In the genomic region with DNA sequence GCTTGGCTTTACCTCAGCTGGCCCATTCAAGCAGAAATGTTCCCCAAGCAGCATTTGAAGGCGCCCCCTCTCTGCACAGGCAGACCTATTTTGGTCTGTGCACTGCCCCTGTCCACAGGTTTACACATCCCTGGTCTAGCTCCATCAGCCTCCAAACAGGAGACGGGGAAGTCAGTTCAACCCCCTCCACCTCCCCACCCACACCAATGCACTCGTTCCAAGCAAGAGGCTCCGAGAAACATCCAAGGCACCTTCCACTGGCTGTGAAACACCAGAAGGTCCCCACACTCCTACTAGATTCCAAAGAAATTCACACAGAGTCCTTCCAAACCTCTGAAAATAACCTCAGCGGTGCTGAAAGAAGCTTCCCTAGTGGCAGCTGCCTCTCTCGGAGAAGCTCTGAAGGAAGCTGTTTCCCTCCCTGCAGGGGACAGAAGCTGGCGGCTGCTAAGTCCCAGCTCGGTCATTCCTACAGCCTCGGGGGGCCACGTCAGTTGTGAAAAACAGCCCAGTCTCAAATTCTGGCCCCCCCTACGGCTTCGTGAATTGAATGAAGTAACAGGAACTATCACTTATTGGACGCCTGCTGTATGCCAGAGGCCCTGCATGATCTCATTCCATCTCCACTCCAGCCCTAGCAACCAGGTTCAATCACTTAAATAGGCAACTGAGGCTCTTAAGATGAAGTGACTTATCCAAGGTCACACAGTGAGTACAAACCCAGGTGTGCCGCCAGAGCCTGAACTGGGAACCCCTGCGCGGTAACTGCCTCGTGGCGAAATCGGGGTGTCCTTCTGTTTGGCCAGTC, we compare ENCODE assay signal across 8 cellular contexts. TPM values are rescaled to one million over a fixed set of nuclear protein-coding genes. Genes with fewer than 3 reads are reported as not detected.
DNase-seq lines count a peak whose midpoint lies in the region; ATAC-seq and TF ChIP-seq lines count a peak whose summit lies in the region.

No MANE protein-coding gene starts in this region.

- H3K4me1 ChIP-seq in mononuclear cell (ENCODE audit: insufficient read depth, low read length) (peaks cover 35% of the 10 kb centered on the region), aorta (ENCODE audit: control insufficient read depth in 1 of 2, insufficient read depth in 2 of 2, low read length in 2 of 2) (peaks cover 0 to 2% of the 10 kb centered on the region in 2 donors)

- peak overlapping the region; percentile 95 for H3K4me3 Mint-ChIP-seq in chondrocyte (ENCODE audit: unreplicated experiment)

- H3K9me3 Mint-ChIP-seq in chondrocyte (ENCODE audit: low read depth), result no peaks in the 10 kb centered on the region

- H3K36me3 ChIP-seq in aorta (ENCODE audit: control insufficient read depth in 1 of 2, insufficient read depth in 2 of 2, low read length in 1 of 2), result no peaks in the 10 kb centered on the region

- H3K4me3 ChIP-seq in NB4 (ENCODE audit: low read depth, low read length) (peak overlapping the region; percentile 96), mononuclear cell (ENCODE audit: low read length) (peak overlapping the region; percentile 86), aorta (ENCODE audit: low read length in 2 of 2) (peak overlapping the region; percentile 77 to 87)

- ATAC-seq in aorta (ENCODE audit: low FRiP score), result no peak

- H3K27ac Mint-ChIP-seq in chondrocyte (ENCODE audit: unreplicated experiment), result peak overlapping the region; percentile 94

- no peaks in the 10 kb centered on the region for H3K36me3 Mint-ChIP-seq in chondrocyte (ENCODE audit: low read depth)

- H3K4me1 Mint-ChIP-seq in chondrocyte (ENCODE audit: low read depth), result peaks cover 35% of the 10 kb centered on the region

- peak overlapping the region in 1 of 2 donors; percentile 75 for H3K27ac ChIP-seq in aorta (ENCODE audit: low read depth in 1 of 2, low read length in 2 of 2)

- TF ChIP-seq CTCF in NB4 (IDR thresholded peaks at IDR 0.05; ENCODE audit: low read depth, low read length) (no peak), chondrocyte (IDR thresholded peaks at IDR 0.05) (peak; percentile 24)

- H3K27me3 Mint-ChIP-seq in chondrocyte (ENCODE audit: low read depth), result no peaks in the 10 kb centered on the region

- H3K9me3 ChIP-seq in mononuclear cell (ENCODE audit: low read depth, low read length), result no peaks in the 10 kb centered on the region
- no peaks in the 10 kb centered on the region for H3K9me3 ChIP-seq in aorta (ENCODE audit: control insufficient read depth, low read length)

- TF ChIP-seq POLR2A in NB4 (IDR thresholded peaks at IDR 0.05; ENCODE audit: extremely low read depth, insufficient read length), result no peak

- 1% methylated on average over 19 of the region's 19 CpGs for WGBS in aorta, 2 donors

- intact Hi-C loops in aorta (cut with DNase I), result no loop called here

- H3K27me3 ChIP-seq in mononuclear cell (ENCODE audit: insufficient read depth, low read length), result no peaks in the 10 kb centered on the region
- H3K27me3 ChIP-seq in aorta (ENCODE audit: control insufficient read depth in 1 of 2, insufficient read depth in 2 of 2, low read length in 1 of 2), result no peaks in the 10 kb centered on the region

- peak; percentile 70 for DNase-seq in activated CD8-positive, alpha-beta memory T cell treated with anti-CD3 and anti-CD28 coated beads for 24 hours
- DNase-seq in activated CD8-positive, alpha-beta memory T cell treated with anti-CD3 and anti-CD28 coated beads, Interleukin-2, amount 50 U/mL, for 4 hours, result no peak
- DNase-seq in NB4 (ENCODE audit: low read depth), result peak; percentile 57
- peak; percentile 51 for DNase-seq in chondrocyte (ENCODE audit: low spot score)
- DNase-seq in aorta, result no peak
- no peak for DNase-seq in stimulated activated CD4-positive, alpha-beta T cell treated with anti-CD3 and anti-CD28 coated beads, Interleukin-15, amount 100 ng/mL, for 24 hours
- DNase-seq in stimulated activated CD4-positive, alpha-beta T cell treated with anti-CD3 and anti-CD28 coated beads, Interleukin-4, amount 100 ng/mL, for 1 hour, result no peak

RNA-seq across cellular contexts. Expression of a gene that starts 0.8 kb away (rescaled TPM):
- total RNA-seq in chondrocyte (5.6 to 6.5 TPM (median 5.9 TPM) in 3 replicates), mononuclear cell (6.2 TPM), aorta (1 to 10 TPM; 4.8 to 5.8 TPM)
- 1 to 10 TPM; 2.9 to 3.9 TPM for polyA plus RNA-seq in aorta

RNA-seq across cellular contexts. Expression of a gene that starts 21.7 kb away (rescaled TPM):
- total RNA-seq in chondrocyte, result 45.4 to 49.5 TPM (median 46.2 TPM) in 3 replicates
- total RNA-seq in mononuclear cell, result 186 TPM
- 10 to 100 TPM; 46.8 to 70.6 TPM for total RNA-seq in aorta
- polyA plus RNA-seq in aorta, result 10 to 100 TPM; 32.1 to 38.4 TPM

Comparison
In these comparisons a context has a peak if more than half of its experiments do, and no peak if none do; other contexts are left out.
1. DNase-seq: peak in activated CD8-positive, alpha-beta memory T cell treated with anti-CD3 and anti-CD28 coated beads for 24 hours (single experiment), NB4 (single experiment) and chondrocyte (single experiment); none in activated CD8-positive, alpha-beta memory T cell treated with anti-CD3 and anti-CD28 coated beads, Interleukin-2, amount 50 U/mL, for 4 hours (single experiment), aorta (0 of 2), stimulated activated CD4-positive, alpha-beta T cell treated with anti-CD3 and anti-CD28 coated beads, Interleukin-15, amount 100 ng/mL, for 24 hours (single experiment) and stimulated activated CD4-positive, alpha-beta T cell treated with anti-CD3 and anti-CD28 coated beads, Interleukin-4, amount 100 ng/mL, for 1 hour (single experiment).
2. Peak in every context shown above with its lines, with median percentiles within 50 percentile points of each other: H3K4me3 ChIP-seq.